Comparison of ENCODE assay signal across 4 cellular contexts in genomic region chrX:92699388-92700092, GRCh38.
DNase-seq lines count a peak whose midpoint lies in the region; ATAC-seq, FAIRE-seq and TF ChIP-seq lines count a peak whose summit lies in the region.
"Not testable (repeated sequence)": the region's sequence is repeated elsewhere in the genome, so short reads cannot be mapped to it uniquely, and the experiment has no call there.

No MANE protein-coding gene starts in this region.

- not testable (repeated sequence) for H3K27ac ChIP-seq in kidney (ENCODE audit: low read depth in 2 of 2, low read length in 2 of 2)

- H3K4me3 Mint-ChIP-seq in central memory CD8-positive, alpha-beta T cell; chondrocyte (ENCODE audit: unreplicated experiment): not testable (repeated sequence)

- intact Hi-C loops in kidney (cut with DNase I), result not testable (repeated sequence)

- ATAC-seq in central memory CD8-positive, alpha-beta T cell (replicated peaks; ENCODE audit: extremely low read depth, poor library complexity, severe bottlenecking), result peak; percentile 19

- H3K9me3 ChIP-seq in kidney (ENCODE audit: control insufficient read depth in 1 of 2, low read length in 2 of 2), result not testable (repeated sequence)

- not testable (repeated sequence) for H3K9ac ChIP-seq in kidney (ENCODE audit: low read length in 2 of 2)

- H3K36me3 Mint-ChIP-seq in central memory CD8-positive, alpha-beta T cell (ENCODE audit: insufficient read depth); chondrocyte (ENCODE audit: low read depth): not testable (repeated sequence)

- not testable (repeated sequence) for H3K27ac Mint-ChIP-seq in central memory CD8-positive, alpha-beta T cell (ENCODE audit: low read depth); chondrocyte (ENCODE audit: unreplicated experiment)

- H3K9me3 Mint-ChIP-seq in central memory CD8-positive, alpha-beta T cell; chondrocyte (ENCODE audit: low read depth): not testable (repeated sequence)

- not testable (repeated sequence) for H3K36me3 ChIP-seq in kidney (ENCODE audit: control insufficient read depth in 1 of 2, insufficient read depth in 2 of 2, low read length in 2 of 2)

- not testable (repeated sequence) for H3K4me1 Mint-ChIP-seq in central memory CD8-positive, alpha-beta T cell; chondrocyte (ENCODE audit: low read depth)

- not testable (repeated sequence) for H3K4me3 ChIP-seq in kidney (ENCODE audit: low read length in 2 of 2)

- TF ChIP-seq CTCF in chondrocyte (IDR thresholded peaks at IDR 0.05); kidney (IDR thresholded peaks at IDR 0.05; ENCODE audit: borderline replicate concordance, extremely low read depth, insufficient read depth): not testable (repeated sequence)

- DNase-seq in central memory CD8-positive, alpha-beta T cell (ENCODE audit: low spot score in 2 of 2), result not testable (repeated sequence)
- peak; percentile 75 for DNase-seq in chondrocyte (ENCODE audit: low spot score)
- DNase-seq in kidney, result peak; percentile 51
- DNase-seq in occipital lobe (lab: John Stamatoyannopoulos, UW), result peak; percentile 0

- H3K27me3 Mint-ChIP-seq in central memory CD8-positive, alpha-beta T cell; chondrocyte (ENCODE audit: low read depth): not testable (repeated sequence)

- H3K4me1 ChIP-seq in kidney (ENCODE audit: control insufficient read depth in 1 of 2, insufficient read depth in 1 of 2, low read depth in 1 of 2, low read length in 2 of 2), result not testable (repeated sequence)

- not testable (repeated sequence) for FAIRE-seq in kidney (lab: Jason Lieb, UNC)
